ENCODE assay signal across 9 cellular contexts in genomic region chr12:114684870-114685273, GRCh38. TPM values are rescaled to one million over a fixed set of nuclear protein-coding genes. Genes with fewer than 3 reads are reported as not detected.
DNase-seq lines count a peak whose midpoint lies in the region; ATAC-seq and TF ChIP-seq lines count a peak whose summit lies in the region.
"Had no signal": no experiment of that assay in that cellular context is flagged by ENCODE, and none has a peak within 500 bp of the region (broad histone marks: within the 10 kb centered on the region; RNA-seq: fewer than 3 reads in every experiment).

No MANE protein-coding gene starts in this region.

- no peaks in the 10 kb centered on the region for H3K9me3 Mint-ChIP-seq in activated naive CD8-positive, alpha-beta T cell (ENCODE audit: low read depth)
- peaks cover 14% of the 10 kb centered on the region for H3K9me3 Mint-ChIP-seq in activated naive CD8-positive, alpha-beta T cell treated with anti-CD3 and anti-CD28 coated beads for 36 hours
- no peaks in the 10 kb centered on the region for H3K9me3 Mint-ChIP-seq in mesothelial cell of epicardium

- DNase-seq in activated naive CD8-positive, alpha-beta T cell treated with anti-CD3 and anti-CD28 coated beads for 36 hours, result no peak
- no peak for DNase-seq in coronary artery (ENCODE audit: low spot score)
- no peak for DNase-seq in mesothelial cell of epicardium (ENCODE audit: low spot score in 2 of 2, unreplicated experiment in 2 of 2)
- DNase-seq in upper lobe of left lung, result no peak
- DNase-seq in pons (ENCODE audit: low spot score), result no peak
- no peak for DNase-seq in activated CD4-positive, alpha-beta T cell treated with anti-CD3 and anti-CD28 coated beads, Interleukin-2, amount 50 U/mL, for 48 hours
- DNase-seq in GOT3 (lab: John Stamatoyannopoulos, UW), result no peak
- DNase-seq: activated gamma-delta T cell had no signal

- no peaks in the 10 kb centered on the region for H3K9me3 ChIP-seq in upper lobe of left lung

- H3K4me3 ChIP-seq in coronary artery (peak overlapping the region; percentile 77), upper lobe of left lung (peak overlapping the region in 3 of 4 donors; percentile 44 to 61 (median 58))

- no peak for TF ChIP-seq EP300 in upper lobe of left lung (IDR thresholded peaks at IDR 0.05)

- ATAC-seq in upper lobe of left lung (ENCODE audit: low FRiP score in 2 of 2), result no peak

- peaks cover 3 to 27% (median 13%) of the 10 kb centered on the region in 4 donors for H3K4me1 ChIP-seq in upper lobe of left lung

- H3K4me1 Mint-ChIP-seq in activated naive CD8-positive, alpha-beta T cell (ENCODE audit: low read depth), result peaks cover 36% of the 10 kb centered on the region
- H3K4me1 Mint-ChIP-seq in activated naive CD8-positive, alpha-beta T cell treated with anti-CD3 and anti-CD28 coated beads for 36 hours, result peaks cover 31% of the 10 kb centered on the region
- peaks cover 50% of the 10 kb centered on the region for H3K4me1 Mint-ChIP-seq in mesothelial cell of epicardium

- H3K36me3 ChIP-seq in upper lobe of left lung, result peaks cover 0 to 6% (median 0%) of the 10 kb centered on the region in 4 donors

- H3K27me3 Mint-ChIP-seq in activated naive CD8-positive, alpha-beta T cell, result peaks cover 64% of the 10 kb centered on the region
- peaks cover 95% of the 10 kb centered on the region for H3K27me3 Mint-ChIP-seq in activated naive CD8-positive, alpha-beta T cell treated with anti-CD3 and anti-CD28 coated beads for 36 hours
- H3K27me3 Mint-ChIP-seq in mesothelial cell of epicardium (ENCODE audit: low read depth), result peaks cover 6% of the 10 kb centered on the region

- H3K36me3 Mint-ChIP-seq in activated naive CD8-positive, alpha-beta T cell, result no peaks in the 10 kb centered on the region
- H3K36me3 Mint-ChIP-seq in activated naive CD8-positive, alpha-beta T cell treated with anti-CD3 and anti-CD28 coated beads for 36 hours, result peaks cover 15% of the 10 kb centered on the region
- peaks cover 30% of the 10 kb centered on the region for H3K36me3 Mint-ChIP-seq in mesothelial cell of epicardium

- 4 to 20% methylated on average over 2 to 19 of the region's 24 CpGs for WGBS in upper lobe of left lung, 2 donors

- H3K27ac Mint-ChIP-seq in activated naive CD8-positive, alpha-beta T cell, result no peak overlapping the region
- no peak overlapping the region for H3K27ac Mint-ChIP-seq in activated naive CD8-positive, alpha-beta T cell treated with anti-CD3 and anti-CD28 coated beads for 36 hours
- peak overlapping the region; percentile 100 for H3K27ac Mint-ChIP-seq in mesothelial cell of epicardium

- H3K27ac ChIP-seq in coronary artery (peak overlapping the region; percentile 71 to 84), upper lobe of left lung (peak overlapping the region; percentile 89 to 94 (median 93))

- no peak for TF ChIP-seq CTCF in coronary artery (IDR thresholded peaks at IDR 0.05)
- no peak for TF ChIP-seq CTCF in mesothelial cell of epicardium (IDR thresholded peaks at IDR 0.05; ENCODE audit: unreplicated experiment)
- TF ChIP-seq CTCF in upper lobe of left lung (IDR thresholded peaks at IDR 0.05), result no peak

- peaks cover 0 to 31% (median 11%) of the 10 kb centered on the region in 4 donors for H3K27me3 ChIP-seq in upper lobe of left lung

- peak overlapping the region; percentile 70 for H3K4me3 Mint-ChIP-seq in activated naive CD8-positive, alpha-beta T cell
- H3K4me3 Mint-ChIP-seq in activated naive CD8-positive, alpha-beta T cell treated with anti-CD3 and anti-CD28 coated beads for 36 hours, result no peak overlapping the region
- H3K4me3 Mint-ChIP-seq in mesothelial cell of epicardium, result peak overlapping the region; percentile 100

- no peak for TF ChIP-seq POLR2A in upper lobe of left lung (IDR thresholded peaks at IDR 0.05)

RNA-seq across cellular contexts. Expression of gene TBX3, which starts 0.9 kb away (rescaled TPM):
- total RNA-seq in activated naive CD8-positive, alpha-beta T cell treated with anti-CD3 and anti-CD28 coated beads for 36 hours, result not detected
- total RNA-seq in mesothelial cell of epicardium (409 to 427 TPM (median 425 TPM) in 3 replicates), upper lobe of left lung (100 to 1,000 TPM in 1 of 6 donors, 10 to 100 TPM in 5; 29.5 to 107 (median 36.2) TPM)

Comparison
In these comparisons a context has a peak if more than half of its experiments do, and no peak if none do; other contexts are left out.
1. RNA of gene TBX3, which starts 0.9 kb away (total RNA-seq): 409 to 427 TPM in mesothelial cell of epicardium and 29.5 to 107 TPM in upper lobe of left lung; not detected in activated naive CD8-positive, alpha-beta T cell treated with anti-CD3 and anti-CD28 coated beads for 36 hours; every median in the first group is over 10 times any median in the second.